Comparison of ENCODE assay signal across 15 cellular contexts in genomic region chr22:33896154-33896800, GRCh38. TPM values are rescaled to one million over a fixed set of nuclear protein-coding genes. Genes with fewer than 3 reads are reported as not detected.
A peak's percentile ranks its signal among the peaks of the same experiment; 100 is the strongest.
DNase-seq lines count a peak whose midpoint lies in the region; ATAC-seq lines count a peak whose summit lies in the region.
"Had no signal": no experiment of that assay in that cellular context is flagged by ENCODE, and none has a peak within 500 bp of the region (broad histone marks: within the 10 kb centered on the region; RNA-seq: fewer than 3 reads in every experiment).

No MANE protein-coding gene starts in this region.

- peak; percentile 35 for DNase-seq in cardiac septum (ENCODE audit: low spot score)
- DNase-seq in activated T-cell treated with anti-CD3 and anti-CD28 coated beads, Interleukin-2, amount 50 U/mL, for 1 hour: no peak
- DNase-seq in activated CD4-positive, alpha-beta T cell treated with anti-CD3 and anti-CD28 coated beads for 36 hours: no peak
- no peak for DNase-seq in effector CD8-positive, alpha-beta T cell (lab: John Stamatoyannopoulos, UW)
- no peak for DNase-seq in activated naive CD4-positive, alpha-beta T cell treated with anti-CD3 and anti-CD28 coated beads, Interleukin-2, amount 10 ng/mL, durations not matched to agents 7 days and 5 days
- DNase-seq: colonic mucosa, DMS 273 treated with DMSO at 0.1 percent for 48 hours, islet precursor cell, NCI-H1694, small intestine, T-helper 2 cell had no signal

- peaks cover 2% of the 10 kb centered on the region for H3K27me3 Mint-ChIP-seq in activated CD4-positive, alpha-beta T cell treated with anti-CD3 and anti-CD28 coated beads for 36 hours
- H3K27me3 Mint-ChIP-seq in activated naive CD4-positive, alpha-beta T cell treated with anti-CD3 and anti-CD28 coated beads, Interleukin-2, amount 10 ng/mL, durations not matched to agents 7 days and 5 days: no peaks in the 10 kb centered on the region
- H3K27me3 Mint-ChIP-seq: type B pancreatic cell had no signal

- H3K9me3 ChIP-seq in ES-I3 (ENCODE audit: control insufficient read depth, insufficient read depth, low read length): no peaks in the 10 kb centered on the region
- H3K9me3 ChIP-seq: colonic mucosa had no signal

- intact Hi-C loops in cardiac septum (cut with DNase I): no loop called here
- intact Hi-C loops in activated CD4-positive, alpha-beta T cell treated with anti-CD3 and anti-CD28 coated beads for 36 hours (cut with DNase I, micrococcal nuclease): no loop called here

- H3K4me1 Mint-ChIP-seq in activated CD4-positive, alpha-beta T cell treated with anti-CD3 and anti-CD28 coated beads for 36 hours: no peaks in the 10 kb centered on the region
- no peaks in the 10 kb centered on the region for H3K4me1 Mint-ChIP-seq in activated naive CD4-positive, alpha-beta T cell treated with anti-CD3 and anti-CD28 coated beads, Interleukin-2, amount 10 ng/mL, durations not matched to agents 7 days and 5 days

- no peak overlapping the region for H3K4me3 Mint-ChIP-seq in activated CD4-positive, alpha-beta T cell treated with anti-CD3 and anti-CD28 coated beads for 36 hours
- H3K4me3 Mint-ChIP-seq in activated naive CD4-positive, alpha-beta T cell treated with anti-CD3 and anti-CD28 coated beads, Interleukin-2, amount 10 ng/mL, durations not matched to agents 7 days and 5 days: no peak overlapping the region
- H3K4me3 Mint-ChIP-seq: type B pancreatic cell had no signal

- POLR2A ChIA-PET in activated CD4-positive, alpha-beta T cell treated with anti-CD3 and anti-CD28 coated beads for 36 hours (lab: Charles Lee): no interaction called here

- H3K36me3 ChIP-seq in ES-I3 (ENCODE audit: insufficient read depth, low read length): no peaks in the 10 kb centered on the region; the same call in 1 of the 2 replicates
- H3K36me3 ChIP-seq: colonic mucosa had no signal

- H3K36me3 Mint-ChIP-seq in activated CD4-positive, alpha-beta T cell treated with anti-CD3 and anti-CD28 coated beads for 36 hours (ENCODE audit: low read depth): no peaks in the 10 kb centered on the region
- no peaks in the 10 kb centered on the region for H3K36me3 Mint-ChIP-seq in activated naive CD4-positive, alpha-beta T cell treated with anti-CD3 and anti-CD28 coated beads, Interleukin-2, amount 10 ng/mL, durations not matched to agents 7 days and 5 days

- ATAC-seq in GM21360 (IDR thresholded peaks at IDR 0.05; ENCODE audit: unreplicated experiment): peak; percentile 35
- peak; percentile 44 for ATAC-seq in HG03135 (IDR thresholded peaks at IDR 0.05; ENCODE audit: unreplicated experiment)
- no peak for ATAC-seq in activated CD4-positive, alpha-beta T cell treated with anti-CD3 and anti-CD28 coated beads for 36 hours

- peaks cover 5% of the 10 kb centered on the region for H3K9me3 Mint-ChIP-seq in activated CD4-positive, alpha-beta T cell treated with anti-CD3 and anti-CD28 coated beads for 36 hours (ENCODE audit: low read depth)
- H3K9me3 Mint-ChIP-seq in activated naive CD4-positive, alpha-beta T cell treated with anti-CD3 and anti-CD28 coated beads, Interleukin-2, amount 10 ng/mL, durations not matched to agents 7 days and 5 days: peaks cover 7% of the 10 kb centered on the region

- H3K27ac Mint-ChIP-seq in activated CD4-positive, alpha-beta T cell treated with anti-CD3 and anti-CD28 coated beads for 36 hours: no peak overlapping the region
- no peak overlapping the region for H3K27ac Mint-ChIP-seq in activated naive CD4-positive, alpha-beta T cell treated with anti-CD3 and anti-CD28 coated beads, Interleukin-2, amount 10 ng/mL, durations not matched to agents 7 days and 5 days
- H3K27ac Mint-ChIP-seq: type B pancreatic cell had no signal

- H3K4me1 ChIP-seq in ES-I3 (ENCODE audit: insufficient read depth, low read length): peaks cover 68% of the 10 kb centered on the region
- H3K4me1 ChIP-seq: colonic mucosa had no signal

- peak overlapping the region; percentile 8; the same call in 1 of the 2 replicates for H3K9ac ChIP-seq in ES-I3 (ENCODE audit: low read depth, low read length)

- CTCF ChIA-PET in activated CD4-positive, alpha-beta T cell treated with anti-CD3 and anti-CD28 coated beads for 36 hours (lab: Charles Lee): no interaction called here
- CTCF ChIA-PET in activated naive CD4-positive, alpha-beta T cell treated with anti-CD3 and anti-CD28 coated beads, Interleukin-2, amount 10 ng/mL, durations not matched to agents 7 days and 5 days (lab: Charles Lee): no interaction called here

RNA-seq across cellular contexts. Expression of gene LARGE1, which starts 24.0 kb away (rescaled TPM):
- total RNA-seq in cardiac septum: 119 TPM
- under 1 TPM; 0.39 to 0.57 TPM for total RNA-seq in activated CD4-positive, alpha-beta T cell treated with anti-CD3 and anti-CD28 coated beads for 36 hours

Comparison
In these comparisons a context has a peak if more than half of its experiments do, and no peak if none do; other contexts are left out.
1. RNA of gene LARGE1, which starts 24.0 kb away (total RNA-seq): 119 TPM in cardiac septum (single experiment); 0.39 to 0.57 TPM in activated CD4-positive, alpha-beta T cell treated with anti-CD3 and anti-CD28 coated beads for 36 hours; every median in the first group is over 10 times any median in the second.